ENCODE assay signal across 8 cellular contexts in genomic region chr11:124739479-124740276, GRCh38. TPM values are rescaled to one million over a fixed set of nuclear protein-coding genes. Genes with fewer than 3 reads are reported as not detected.
DNase-seq lines count a peak whose midpoint lies in the region; ATAC-seq, FAIRE-seq and TF ChIP-seq lines count a peak whose summit lies in the region.

Gene NRGN (plus strand): TSS chr11:124739942. CDS start chr11:124740085, 143 bp downstream.

- TF ChIP-seq CTCF in kidney (IDR thresholded peaks at IDR 0.05; ENCODE audit: borderline replicate concordance, extremely low read depth, insufficient read depth), result no peak

- H3K36me3 ChIP-seq in kidney (ENCODE audit: control insufficient read depth in 1 of 2, insufficient read depth in 2 of 2, low read length in 2 of 2), result no peaks in the 10 kb centered on the region

- peaks cover 41% of the 10 kb centered on the region for H3K27me3 Mint-ChIP-seq in central memory CD8-positive, alpha-beta T cell

- ATAC-seq in HG03159 (IDR thresholded peaks at IDR 0.05; ENCODE audit: unreplicated experiment), result peak; percentile 97
- peak; percentile 86 for ATAC-seq in central memory CD8-positive, alpha-beta T cell (replicated peaks; ENCODE audit: extremely low read depth, poor library complexity, severe bottlenecking)

- H3K27ac Mint-ChIP-seq in central memory CD8-positive, alpha-beta T cell (ENCODE audit: low read depth), result peak within 1 kb of the TSS; percentile 23

- in situ Hi-C loops in GM18951 (cut with MboI; ENCODE audit: low sequenced_read_pairs, unreplicated experiment), result no loop called here

- DNase-seq in AG08395 (ENCODE audit: low spot score), result peak; percentile 97
- peak; percentile 84 for DNase-seq in NCI-H2227 treated with DMSO at 0.1 percent for 48 hours (lab: John Stamatoyannopoulos, UW)
- DNase-seq in activated CD4-positive, CD25-positive, alpha-beta regulatory T cell treated with anti-CD3 and anti-CD28 coated beads, Interleukin-2, amount 50 U/mL, for 16 hours (ENCODE audit: low read depth, low spot score), result peak; percentile 65
- DNase-seq in central memory CD8-positive, alpha-beta T cell (ENCODE audit: low spot score in 2 of 2), result peak; percentile 57 to 61
- peak; percentile 97 for DNase-seq in kidney
- DNase-seq in stimulated activated CD4-positive, alpha-beta T cell treated with anti-CD3 and anti-CD28 coated beads, Interleukin-15, amount 100 ng/mL, for 1 hour (ENCODE audit: low read depth in 1 of 2, low spot score in 1 of 2), result peak; percentile 63 to 72

- H3K4me1 Mint-ChIP-seq in central memory CD8-positive, alpha-beta T cell, result peaks cover 21% of the 10 kb centered on the region

- FAIRE-seq in kidney (lab: Jason Lieb, UNC), result peak; percentile 21

- H3K4me1 ChIP-seq in kidney (ENCODE audit: control insufficient read depth in 1 of 2, insufficient read depth in 1 of 2, low read depth in 1 of 2, low read length in 2 of 2), result peaks cover 5 to 10% of the 10 kb centered on the region in 2 donors

- no peaks in the 10 kb centered on the region for H3K9me3 Mint-ChIP-seq in central memory CD8-positive, alpha-beta T cell

- TF ChIP-seq POLR2A in GM18951 (IDR thresholded peaks at IDR 0.05; ENCODE audit: extremely low read depth, insufficient read depth, insufficient read length), result peak; percentile 48

- no peak within 1 kb of the TSS for H3K9ac ChIP-seq in kidney (ENCODE audit: low read length in 2 of 2)

- no peaks in the 10 kb centered on the region for H3K36me3 Mint-ChIP-seq in central memory CD8-positive, alpha-beta T cell (ENCODE audit: insufficient read depth)

- H3K27ac ChIP-seq in kidney (ENCODE audit: low read depth in 2 of 2, low read length in 2 of 2), result no peak within 1 kb of the TSS

- intact Hi-C loops in kidney (cut with DNase I), result no loop called here

- peak within 1 kb of the TSS; percentile 84 for H3K4me3 Mint-ChIP-seq in central memory CD8-positive, alpha-beta T cell

- peak within 1 kb of the TSS; percentile 56 to 63 for H3K4me3 ChIP-seq in kidney (ENCODE audit: low read length in 2 of 2)

- no peaks in the 10 kb centered on the region for H3K9me3 ChIP-seq in kidney (ENCODE audit: control insufficient read depth in 1 of 2, low read length in 2 of 2)

RNA-seq across cellular contexts. Expression of gene NRGN, which starts in this region (rescaled TPM):
- 17.9 TPM for total RNA-seq in kidney
- 55.9 TPM for polyA plus RNA-seq in kidney (ENCODE audit: insufficient read depth, low read depth, low replicate concordance)
